8 cellular contexts compared by ENCODE assay signal in the genomic region with DNA sequence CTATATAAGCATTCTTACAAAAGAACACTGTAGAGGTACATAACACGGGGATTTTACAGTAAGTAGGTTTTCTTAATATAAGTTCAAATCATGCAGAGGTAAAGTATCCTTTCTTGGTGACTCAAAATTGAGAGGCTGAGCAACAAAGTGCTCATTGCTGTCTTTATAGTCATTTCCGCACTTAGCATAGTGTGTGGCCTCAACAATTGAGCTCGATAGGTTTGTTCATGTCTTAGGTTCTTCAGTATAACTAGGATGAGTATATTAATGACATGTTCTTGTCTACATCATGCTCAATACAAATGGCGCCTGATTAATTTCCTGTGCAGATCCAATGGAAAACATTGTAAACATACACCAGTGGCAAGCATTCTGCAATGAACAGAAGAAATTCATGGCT. TPM values are rescaled to one million over a fixed set of nuclear protein-coding genes. Genes with fewer than 3 reads are reported as not detected.
DNase-seq lines count a peak whose midpoint lies in the region; ATAC-seq and TF ChIP-seq lines count a peak whose summit lies in the region.

No MANE protein-coding gene starts in this region.

- H3K4me1 Mint-ChIP-seq in neural crest cell: peaks cover 52% of the 10 kb centered on the region

- ATAC-seq in HG03342 (IDR thresholded peaks at IDR 0.05; ENCODE audit: unreplicated experiment): no peak

- H3K9me3 ChIP-seq in NT2/D1 (ENCODE audit: insufficient read depth, low read length) (no peaks in the 10 kb centered on the region), ectodermal cell (ENCODE audit: control insufficient read depth, low read length) (no peaks in the 10 kb centered on the region)

- WGBS in ectodermal cell, 2 experiments: 56 to 60% methylated on average over 4 of the region's 4 CpGs

- H3K36me3 ChIP-seq in NT2/D1 (ENCODE audit: insufficient read depth, insufficient read length, low read length) (no peaks in the 10 kb centered on the region), ectodermal cell (ENCODE audit: control insufficient read depth, insufficient read depth, low read length) (no peaks in the 10 kb centered on the region)

- peaks cover 2% of the 10 kb centered on the region for H3K9me3 Mint-ChIP-seq in neural crest cell

- H3K36me3 Mint-ChIP-seq in neural crest cell (ENCODE audit: low read depth): no peaks in the 10 kb centered on the region

- peak overlapping the region; percentile 59 for H3K4me3 ChIP-seq in NT2/D1 (ENCODE audit: insufficient read length, low read depth)
- H3K4me3 ChIP-seq in ectodermal cell (ENCODE audit: insufficient read depth, low read depth, low read length): peak overlapping the region; percentile 99

- H3K27ac ChIP-seq in ectodermal cell (ENCODE audit: insufficient read depth, low read depth, low read length, poor library complexity, severe bottlenecking): no peak overlapping the region

- no peak overlapping the region for H3K27ac Mint-ChIP-seq in neural crest cell (ENCODE audit: unreplicated experiment)

- H3K4me1 ChIP-seq in NT2/D1 (ENCODE audit: insufficient read depth, insufficient read length) (no peaks in the 10 kb centered on the region), ectodermal cell (ENCODE audit: control insufficient read depth, insufficient read depth, low read length) (peaks cover 23% of the 10 kb centered on the region)

- DNase-seq in DMS 273 (lab: John Stamatoyannopoulos, UW; ENCODE audit: unreplicated experiment) (peak; percentile 20), DMS 273 treated with DMSO at 0.1 percent for 48 hours (lab: John Stamatoyannopoulos, UW) (no peak), NT2/D1 (ENCODE audit: low read depth, low spot score) (no peak), neural crest cell (ENCODE audit: low read depth, low spot score) (no peak), NCI-H345 treated with DMSO at 0.1 percent for 48 hours (lab: John Stamatoyannopoulos, UW; ENCODE audit: unreplicated experiment) (no peak), NCI-H1436 treated with DMSO at 0.1 percent for 48 hours (lab: John Stamatoyannopoulos, UW) (no peak)

- H3K27me3 Mint-ChIP-seq in neural crest cell (ENCODE audit: low read depth): peaks cover 5% of the 10 kb centered on the region

- no peak for TF ChIP-seq CTCF in neural crest cell (conservative IDR thresholded peaks at IDR 0.05)

- H3K4me3 Mint-ChIP-seq in neural crest cell: peak overlapping the region; percentile 90

- H3K27me3 ChIP-seq in NT2/D1 (ENCODE audit: insufficient read depth, insufficient read length): no peaks in the 10 kb centered on the region
- H3K27me3 ChIP-seq in ectodermal cell (ENCODE audit: control insufficient read depth, insufficient read depth, low read length, poor library complexity, severe bottlenecking): no peaks in the 10 kb centered on the region

- no peak overlapping the region for H3K9ac ChIP-seq in NT2/D1 (ENCODE audit: insufficient read length, low read depth)

RNA-seq across cellular contexts. Expression of a gene that starts 1.4 kb away (rescaled TPM):
- 29.1 TPM for polyA plus RNA-seq in ectodermal cell (2013, experiment 1 of 4)
- polyA plus RNA-seq in ectodermal cell (2013, experiment 2 of 4): 37.0 TPM
- polyA plus RNA-seq in ectodermal cell (2013, experiment 3 of 4): 23.7 TPM
- 26.0 TPM for polyA plus RNA-seq in ectodermal cell (2013, experiment 4 of 4)
- total RNA-seq in neural crest cell: 18.9 and 20.7 TPM in 2 replicates
